ENCODE assay signal across 8 cellular contexts in the genomic region with DNA sequence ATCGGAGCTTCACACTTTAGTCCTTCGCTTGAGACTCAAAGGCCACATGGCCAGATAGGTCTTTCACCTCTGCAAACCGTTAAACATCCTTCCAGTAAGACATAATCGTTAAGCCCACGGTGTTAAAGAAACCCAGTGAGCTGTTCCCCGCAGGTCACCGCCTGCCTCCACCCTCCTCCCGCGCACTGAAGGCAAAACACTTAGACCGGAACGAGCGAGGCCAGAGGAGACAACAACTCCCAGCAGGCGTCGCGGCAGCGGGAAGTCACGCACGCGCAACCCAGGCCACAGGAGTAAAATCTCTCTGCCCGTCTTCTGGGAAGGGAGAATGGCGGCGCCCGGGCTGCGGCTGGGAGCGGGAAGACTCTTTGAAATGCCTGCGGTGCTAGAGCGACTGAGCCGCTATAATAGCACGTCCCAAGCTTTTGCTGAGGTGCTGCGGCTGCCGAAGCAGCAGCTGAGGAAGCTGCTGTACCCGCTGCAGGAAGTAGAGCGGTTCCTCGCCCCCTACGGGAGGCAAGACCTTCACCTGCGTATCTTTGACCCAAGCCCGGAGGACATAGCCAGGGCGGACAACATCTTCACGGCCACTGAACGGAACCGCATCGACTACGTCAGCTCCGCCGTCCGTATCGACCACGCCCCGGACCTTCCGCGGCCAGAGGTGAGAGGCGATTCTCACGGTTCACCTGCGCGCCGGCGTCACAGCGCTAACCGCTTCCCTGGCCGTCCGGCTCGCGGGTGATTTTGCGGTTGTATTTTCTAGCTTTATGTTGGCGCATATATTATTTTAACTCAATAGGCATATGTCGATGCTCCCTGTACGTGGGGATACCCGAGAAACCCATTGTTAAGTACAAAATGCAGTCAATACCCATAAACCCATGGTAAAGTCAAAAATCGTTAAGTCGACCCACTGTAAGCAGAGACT. TPM values are rescaled to one million over a fixed set of nuclear protein-coding genes. Genes with fewer than 3 reads are reported as not detected.
DNase-seq lines count a peak whose midpoint lies in the region; ATAC-seq and TF ChIP-seq lines count a peak whose summit lies in the region.

A gene (plus strand): TSS at position 313 of the 931 bp plus-strand sequence. CDS start 16 bp downstream, at position 329.

- POLR2A ChIA-PET in activated CD4-positive, alpha-beta memory T cell treated with anti-CD3 and anti-CD28 coated beads for 36 hours (lab: Charles Lee): interaction anchor here (0.7 to 1.8 kb wide), 8 partner anchors 8 to 429 kb away, joined by 3 to 15 read pairs (median 6); a partner anchor contains a TSS

- H3K4me3 ChIP-seq in dorsolateral prefrontal cortex (peak within 1 kb of the TSS; percentile 68 to 99 (median 88)), right lobe of liver (peak within 1 kb of the TSS; percentile 57 to 74 (median 67))

- WGBS in right lobe of liver (ENCODE audit: insufficient coverage, low coverage, low lambda C conversion rate, missing lambda C conversion rate): 1% methylated on average over 22 of the region's 70 CpGs

- H3K27ac Mint-ChIP-seq in CD14-positive monocyte: peak within 1 kb of the TSS; percentile 90 to 96 (median 93)
- H3K27ac Mint-ChIP-seq in activated CD4-positive, alpha-beta memory T cell treated with anti-CD3 and anti-CD28 coated beads for 36 hours: peak within 1 kb of the TSS; percentile 94

- ATAC-seq in GM19397 (IDR thresholded peaks at IDR 0.05; ENCODE audit: unreplicated experiment) (peak; percentile 95), HG03571 (IDR thresholded peaks at IDR 0.05; ENCODE audit: unreplicated experiment) (peak; percentile 95), right lobe of liver (peak; percentile 96 to 98 (median 98))

- TF ChIP-seq CTCF in CD14-positive monocyte (IDR thresholded peaks at IDR 0.05): no peak
- TF ChIP-seq CTCF in dorsolateral prefrontal cortex (IDR thresholded peaks at IDR 0.05 in 54 of 56, conservative IDR thresholded peaks at IDR 0.05 in 2 of 56; ENCODE audit: low read depth in 1 of 56, partially characterized antibody in 56 of 56): peak in 43 of 56 donors; percentile 7 to 66 (median 34)
- TF ChIP-seq CTCF in right lobe of liver (IDR thresholded peaks at IDR 0.05): no peak

- H3K9me3 Mint-ChIP-seq in CD14-positive monocyte: no peaks in the 10 kb centered on the region
- no peaks in the 10 kb centered on the region for H3K9me3 Mint-ChIP-seq in activated CD4-positive, alpha-beta memory T cell treated with anti-CD3 and anti-CD28 coated beads for 36 hours

- peaks cover 24% of the 10 kb centered on the region for H3K4me1 Mint-ChIP-seq in CD14-positive monocyte
- peaks cover 57% of the 10 kb centered on the region for H3K4me1 Mint-ChIP-seq in activated CD4-positive, alpha-beta memory T cell treated with anti-CD3 and anti-CD28 coated beads for 36 hours (ENCODE audit: low read depth)

- peak within 1 kb of the TSS; percentile 89 to 98 for H3K4me3 Mint-ChIP-seq in CD14-positive monocyte
- peak within 1 kb of the TSS; percentile 91 for H3K4me3 Mint-ChIP-seq in activated CD4-positive, alpha-beta memory T cell treated with anti-CD3 and anti-CD28 coated beads for 36 hours

- peaks cover 0 to 15% (median 0%) of the 10 kb centered on the region in 4 donors for H3K4me1 ChIP-seq in right lobe of liver

- peak; percentile 99 for TF ChIP-seq POLR2A in right lobe of liver (IDR thresholded peaks at IDR 0.05)

- DNase-seq in CD14-positive monocyte (ENCODE audit: low spot score): peak; percentile 85
- peak; percentile 98 for DNase-seq in NCI-H82 (lab: John Stamatoyannopoulos, UW)
- DNase-seq in activated CD4-positive, alpha-beta memory T cell treated with anti-CD3 and anti-CD28 coated beads for 36 hours: peak; percentile 93
- DNase-seq in dorsolateral prefrontal cortex: peak; percentile 87 to 94 (median 93)
- DNase-seq in right lobe of liver: peak; percentile 92 to 96 (median 96)
- peak; percentile 83 for DNase-seq in stimulated activated CD4-positive, alpha-beta T cell treated with anti-CD3 and anti-CD28 coated beads, Interleukin-4, amount 100 ng/mL, for 4 hours

- CTCF ChIA-PET in activated CD4-positive, alpha-beta memory T cell treated with anti-CD3 and anti-CD28 coated beads for 36 hours (lab: Charles Lee): interaction anchor here (0.8 to 5.1 kb wide), 11 partner anchors 8 to 348 kb away, joined by 3 to 36 read pairs (median 4); a partner anchor contains a TSS

- peaks cover 8 to 11% of the 10 kb centered on the region in 2 donors for H3K36me3 Mint-ChIP-seq in CD14-positive monocyte
- peaks cover 9% of the 10 kb centered on the region for H3K36me3 Mint-ChIP-seq in activated CD4-positive, alpha-beta memory T cell treated with anti-CD3 and anti-CD28 coated beads for 36 hours

- H3K27ac ChIP-seq in dorsolateral prefrontal cortex (peak within 1 kb of the TSS; percentile 68 to 99 (median 96)), right lobe of liver (peak within 1 kb of the TSS; percentile 94 to 99 (median 97))

- no peaks in the 10 kb centered on the region for H3K9me3 ChIP-seq in right lobe of liver

- H3K27me3 Mint-ChIP-seq in CD14-positive monocyte (ENCODE audit: low read depth in 3 of 3): no peaks in the 10 kb centered on the region
- no peaks in the 10 kb centered on the region for H3K27me3 Mint-ChIP-seq in activated CD4-positive, alpha-beta memory T cell treated with anti-CD3 and anti-CD28 coated beads for 36 hours

- H3K27me3 ChIP-seq in dorsolateral prefrontal cortex: no peaks in the 10 kb centered on the region
- no peaks in the 10 kb centered on the region for H3K27me3 ChIP-seq in right lobe of liver

- no peaks in the 10 kb centered on the region for H3K36me3 ChIP-seq in right lobe of liver

- intact Hi-C loops in CD14-positive monocyte (cut with micrococcal nuclease) (no loop called here), dorsolateral prefrontal cortex (cut with DNase I) (no loop called here), right lobe of liver (cut with DNase I) (no loop called here)
- intact Hi-C loops in activated CD4-positive, alpha-beta memory T cell treated with anti-CD3 and anti-CD28 coated beads for 36 hours (cut with micrococcal nuclease): loop anchor here (1.0 kb wide), 5 partner anchors 9 to 429 kb away; a partner anchor contains a TSS

RNA-seq across cellular contexts. Expression of the gene that starts here (rescaled TPM):
- 10 to 100 TPM in 1 of 2 donors, 1 to 10 TPM in 1; 9.8 to 10.8 TPM for polyA plus RNA-seq in CD14-positive monocyte
- total RNA-seq in activated CD4-positive, alpha-beta memory T cell treated with anti-CD3 and anti-CD28 coated beads for 36 hours: 10 to 100 TPM; 34.7 to 35.7 TPM
- total RNA-seq in dorsolateral prefrontal cortex (10 to 100 TPM in 118 of 120 experiments, 1 to 10 TPM in 2; 8.1 to 21.0 (median 13.9) TPM), right lobe of liver (10 to 100 TPM in 2 of 6 experiments, 1 to 10 TPM in 4; 3.7 to 16.2 (median 7.5) TPM)

Comparison
In these comparisons a context has a peak if more than half of its experiments do, and no peak if none do; other contexts are left out.
1. Peak in every context shown above with its lines: DNase-seq, ATAC-seq, H3K4me3 ChIP-seq and H3K27ac ChIP-seq.
2. CTCF ChIP-seq: peak in dorsolateral prefrontal cortex (43 of 56); none in CD14-positive monocyte (single experiment) and right lobe of liver (0 of 4).